ENCODE assay signal across 20 cellular contexts in the genomic region with DNA sequence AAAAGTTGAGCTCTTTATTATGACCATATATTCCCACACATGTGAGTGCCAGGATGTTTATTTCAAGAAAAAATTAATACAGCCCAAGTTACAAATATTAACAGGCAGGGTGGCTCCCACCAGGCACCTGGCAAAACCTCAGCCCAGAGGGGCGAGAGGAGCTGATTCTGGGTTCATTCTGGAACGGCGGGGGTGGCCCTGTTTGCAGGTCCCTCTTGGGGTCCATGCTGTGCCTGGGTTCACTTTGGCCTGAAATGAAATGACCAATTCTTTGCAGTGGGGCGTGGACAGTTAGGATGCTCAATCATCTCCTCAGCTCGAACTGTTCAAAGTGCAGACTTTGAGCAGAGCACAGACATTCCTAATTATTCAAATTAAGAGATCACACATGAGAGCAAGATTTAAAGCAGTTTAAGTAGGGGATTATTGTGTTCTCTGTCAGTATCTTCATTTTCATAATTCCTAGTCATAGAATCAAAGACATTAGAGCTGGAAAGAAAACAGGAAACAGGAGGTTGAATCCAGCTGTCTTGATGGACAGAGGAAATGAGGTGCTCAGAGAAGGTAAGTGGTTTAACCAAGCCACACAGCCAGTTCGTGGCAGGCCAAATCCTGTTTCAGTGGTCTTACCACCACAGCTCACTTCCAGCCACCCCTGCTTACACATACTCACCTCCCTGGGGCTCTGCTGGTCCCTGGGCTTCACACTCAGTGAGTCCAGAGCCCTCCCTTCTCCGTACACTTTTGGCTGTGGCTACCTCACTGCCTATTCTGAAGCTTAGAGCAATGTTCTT.
DNase-seq lines count a peak whose midpoint lies in the region; ATAC-seq and TF ChIP-seq lines count a peak whose summit lies in the region.
"Had no signal": no experiment of that assay in that cellular context is flagged by ENCODE, and none has a peak within 500 bp of the region (broad histone marks: within the 10 kb centered on the region; RNA-seq: fewer than 3 reads in every experiment).

No MANE protein-coding gene starts in this region.

- POLR2A ChIA-PET in MCF 10A (lab: Yijun Ruan, JAX), result interaction anchor here (0.6 to 1.1 kb wide), 2 partner anchors 242 to 364 kb away, joined by 4 read pairs; a partner anchor contains a TSS

- no peaks in the 10 kb centered on the region for H3K36me3 Mint-ChIP-seq in activated naive CD8-positive, alpha-beta T cell treated with anti-CD3 and anti-CD28 coated beads, Interleukin-2, amount 50 U/mL, for 24 hours (ENCODE audit: low read depth)
- H3K36me3 Mint-ChIP-seq in type B pancreatic cell (no peaks in the 10 kb centered on the region), MCF 10A (ENCODE audit: insufficient read depth, unreplicated experiment) (no peaks in the 10 kb centered on the region)
- H3K36me3 Mint-ChIP-seq: naive B cell had no signal

- ATAC-seq in activated naive CD8-positive, alpha-beta T cell treated with anti-CD3 and anti-CD28 coated beads, Interleukin-2, amount 50 U/mL, for 24 hours, result peak; percentile 73
- ATAC-seq: activated CD4-positive, CD25-positive, alpha-beta regulatory T cell treated with anti-CD3 and anti-CD28 coated beads, Interleukin-2, amount 50 U/mL, for 24 hours; pancreas had no signal

- H3K27me3 Mint-ChIP-seq in activated naive CD8-positive, alpha-beta T cell treated with anti-CD3 and anti-CD28 coated beads, Interleukin-2, amount 50 U/mL, for 24 hours, result peaks cover 3% of the 10 kb centered on the region
- H3K27me3 Mint-ChIP-seq in type B pancreatic cell (peaks cover 5% of the 10 kb centered on the region), MCF 10A (ENCODE audit: insufficient read depth, unreplicated experiment) (peaks cover 12% of the 10 kb centered on the region)

- CTCF ChIA-PET in MCF 10A (lab: Yijun Ruan, JAX), result interaction anchor here (0.6 kb wide), 1 partner anchor 369 kb away, joined by 3 read pairs; no protein-coding TSS in a partner anchor

- no peak overlapping the region for H3K27ac Mint-ChIP-seq in activated naive CD8-positive, alpha-beta T cell treated with anti-CD3 and anti-CD28 coated beads, Interleukin-2, amount 50 U/mL, for 24 hours
- peak overlapping the region; percentile 8 for H3K27ac Mint-ChIP-seq in type B pancreatic cell
- H3K27ac Mint-ChIP-seq in MCF 10A (ENCODE audit: low read depth, unreplicated experiment), result no peak overlapping the region

- intact Hi-C loops in MCF 10A (cut with micrococcal nuclease), result no loop called here

- H3K4me3 Mint-ChIP-seq in activated naive CD8-positive, alpha-beta T cell treated with anti-CD3 and anti-CD28 coated beads, Interleukin-2, amount 50 U/mL, for 24 hours, result no peak overlapping the region
- H3K4me3 Mint-ChIP-seq in type B pancreatic cell, result no peak overlapping the region
- H3K4me3 Mint-ChIP-seq in MCF 10A (ENCODE audit: unreplicated experiment), result no peak overlapping the region
- H3K4me3 Mint-ChIP-seq: activated T-cell treated with anti-CD3 and anti-CD28 coated beads, Interleukin-2, amount 50 U/mL, for 4 hours had no signal

- DNase-seq in activated effector memory CD4-positive, alpha-beta T cell treated with anti-CD3 and anti-CD28 coated beads, Interleukin-2, amount 50 U/mL, for 16 hours, result peak; percentile 37
- no peak for DNase-seq in activated effector memory CD4-positive, alpha-beta T cell treated with Interleukin-2 at 50 U/mL for 16 hours
- DNase-seq in NCI-H82 (lab: John Stamatoyannopoulos, UW), result peak; percentile 68
- DNase-seq in activated naive CD8-positive, alpha-beta T cell treated with anti-CD3 and anti-CD28 coated beads, Interleukin-2, amount 50 U/mL, for 24 hours, result peak; percentile 35
- no peak for DNase-seq in type B pancreatic cell (ENCODE audit: extremely low spot score, unreplicated experiment)
- DNase-seq in cerebellar cortex (ENCODE audit: low spot score), result no peak
- DNase-seq in MCF 10A (ENCODE audit: unreplicated experiment), result no peak
- no peak for DNase-seq in NOMO-1 treated with dmso at 0.1 percent for 144 hours (lab: John Stamatoyannopoulos, UW; ENCODE audit: unreplicated experiment)
- DNase-seq: activated T-cell treated with anti-CD3 and anti-CD28 coated beads, Interleukin-2, amount 50 U/mL, for 4 hours; foreskin fibroblast; H7; MM.1S; naive B cell; NCI-H1694; SK-N-SH; stimulated activated CD4-positive, alpha-beta T cell treated with anti-CD3 and anti-CD28 coated beads, Interleukin-2, amount 100 ng/mL, for 48 hours; T1000; uterus had no signal

- no peak for TF ChIP-seq CTCF in type B pancreatic cell (conservative IDR thresholded peaks at IDR 0.05)
- no peak for TF ChIP-seq CTCF in MCF 10A (IDR thresholded peaks at IDR 0.05; ENCODE audit: unreplicated experiment)

- BruUV-seq in MCF 10A (replicated peaks; lab: Mats Ljungman, UMichigan), result no TSS peak

- H3K9me3 Mint-ChIP-seq in activated naive CD8-positive, alpha-beta T cell treated with anti-CD3 and anti-CD28 coated beads, Interleukin-2, amount 50 U/mL, for 24 hours, result no peaks in the 10 kb centered on the region
- H3K9me3 Mint-ChIP-seq in type B pancreatic cell (no peaks in the 10 kb centered on the region), MCF 10A (ENCODE audit: unreplicated experiment) (no peaks in the 10 kb centered on the region)
- H3K9me3 Mint-ChIP-seq: activated T-cell treated with anti-CD3 and anti-CD28 coated beads, Interleukin-2, amount 50 U/mL, for 4 hours had no signal

- H3K4me1 Mint-ChIP-seq in activated naive CD8-positive, alpha-beta T cell treated with anti-CD3 and anti-CD28 coated beads, Interleukin-2, amount 50 U/mL, for 24 hours, result peaks cover 10% of the 10 kb centered on the region
- H3K4me1 Mint-ChIP-seq in type B pancreatic cell (ENCODE audit: unreplicated experiment) (peaks cover 15% of the 10 kb centered on the region), MCF 10A (ENCODE audit: insufficient read depth, unreplicated experiment) (no peaks in the 10 kb centered on the region)
- H3K4me1 Mint-ChIP-seq: naive B cell had no signal

Comparison
In these comparisons a context has a peak if more than half of its experiments do, and no peak if none do; other contexts are left out.
1. DNase-seq: peak in activated effector memory CD4-positive, alpha-beta T cell treated with anti-CD3 and anti-CD28 coated beads, Interleukin-2, amount 50 U/mL, for 16 hours (single experiment), NCI-H82 (single experiment) and activated naive CD8-positive, alpha-beta T cell treated with anti-CD3 and anti-CD28 coated beads, Interleukin-2, amount 50 U/mL, for 24 hours (single experiment); none in activated effector memory CD4-positive, alpha-beta T cell treated with Interleukin-2 at 50 U/mL for 16 hours (single experiment), type B pancreatic cell (single experiment), cerebellar cortex (single experiment), MCF 10A (single experiment) and NOMO-1 treated with dmso at 0.1 percent for 144 hours (single experiment).